ENCODE assay signal across 8 cellular contexts in the genomic region with DNA sequence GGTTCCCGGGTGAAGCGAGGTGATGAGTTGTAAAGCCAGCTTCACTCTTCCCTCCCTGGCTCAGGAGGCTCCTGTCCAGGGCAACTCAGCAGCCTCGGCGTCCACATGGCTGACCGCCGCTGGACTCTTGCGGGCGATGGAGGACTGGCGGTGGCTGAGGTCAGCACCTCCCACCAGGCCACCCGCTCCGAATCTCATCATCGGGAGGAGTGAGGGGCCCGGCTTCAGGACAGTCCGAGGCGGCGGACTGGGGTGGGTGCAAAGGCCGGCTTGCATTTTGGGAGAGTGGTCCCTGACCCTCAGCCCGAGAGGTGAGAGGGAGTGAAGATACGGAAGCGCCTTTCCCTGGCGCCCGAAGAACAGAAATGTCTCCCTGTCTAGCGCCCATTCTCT. TPM values are rescaled to one million over a fixed set of nuclear protein-coding genes. Genes with fewer than 3 reads are reported as not detected.
DNase-seq lines count a peak whose midpoint lies in the region; ATAC-seq, FAIRE-seq and TF ChIP-seq lines count a peak whose summit lies in the region.

No MANE protein-coding gene starts in this region.

- ATAC-seq in HG03457 (IDR thresholded peaks at IDR 0.05; ENCODE audit: unreplicated experiment): no peak

- H3K27ac ChIP-seq in SJSA1: peak overlapping the region; percentile 88
- peak overlapping the region; percentile 93 to 100 (median 98) for H3K27ac ChIP-seq in esophagus squamous epithelium

- no peak for FAIRE-seq in H54 (lab: Jason Lieb, UNC)

- intact Hi-C loops in CD14-positive monocyte (cut with micrococcal nuclease): loop anchor here in 1 of 2 donors (5.0 kb wide), 1 partner anchor 813 kb away; a partner anchor contains a TSS
- intact Hi-C loops in esophagus squamous epithelium (cut with DNase I): no loop called here

- H3K36me3 ChIP-seq in SJSA1 (peaks cover 37% of the 10 kb centered on the region), esophagus squamous epithelium (peaks cover 0 to 42% (median 0%) of the 10 kb centered on the region in 3 donors)

- 0% methylated on average over 7 to 13 of the region's 23 CpGs for WGBS in esophagus squamous epithelium, 2 donors

- H3K4me1 Mint-ChIP-seq in CD14-positive monocyte (peaks cover 45% of the 10 kb centered on the region), neural crest cell (peaks cover 18% of the 10 kb centered on the region)

- H3K4me3 ChIP-seq in SJSA1 (peak overlapping the region; percentile 71), esophagus squamous epithelium (peak overlapping the region; percentile 51 to 99 (median 88))

- no peak for TF ChIP-seq POLR2A in H54 (IDR thresholded peaks at IDR 0.05; ENCODE audit: low read depth, low read length)
- TF ChIP-seq POLR2A in esophagus squamous epithelium (IDR thresholded peaks at IDR 0.05): no peak

- H3K27me3 Mint-ChIP-seq in CD14-positive monocyte (ENCODE audit: low read depth in 3 of 3) (peaks cover 0 to 2% (median 1%) of the 10 kb centered on the region in 3 donors), neural crest cell (ENCODE audit: low read depth) (no peaks in the 10 kb centered on the region)

- TF ChIP-seq CTCF in CD14-positive monocyte (IDR thresholded peaks at IDR 0.05): no peak
- no peak for TF ChIP-seq CTCF in esophagus squamous epithelium (IDR thresholded peaks at IDR 0.05)
- no peak for TF ChIP-seq CTCF in neural crest cell (conservative IDR thresholded peaks at IDR 0.05)

- H3K4me3 Mint-ChIP-seq in CD14-positive monocyte (peak overlapping the region; percentile 97 to 99), neural crest cell (peak overlapping the region; percentile 97)

- H3K4me1 ChIP-seq in SJSA1 (replicated peaks) (peaks cover 12% of the 10 kb centered on the region), esophagus squamous epithelium (peaks cover 19 to 56% (median 36%) of the 10 kb centered on the region in 3 donors)

- H3K36me3 Mint-ChIP-seq in CD14-positive monocyte: peaks cover 38 to 40% of the 10 kb centered on the region in 2 donors
- no peaks in the 10 kb centered on the region for H3K36me3 Mint-ChIP-seq in neural crest cell (ENCODE audit: low read depth)

- H3K9me3 ChIP-seq in SJSA1 (replicated peaks): no peaks in the 10 kb centered on the region
- H3K9me3 ChIP-seq in esophagus squamous epithelium: no peaks in the 10 kb centered on the region

- no peak for DNase-seq in CD14-positive monocyte (ENCODE audit: low spot score)
- DNase-seq in H54 (ENCODE audit: insufficient read length, low spot score): peak; percentile 53
- no peak for DNase-seq in SJSA1 (ENCODE audit: low read depth in 1 of 2, low spot score in 2 of 2)
- DNase-seq in esophagus squamous epithelium (lab: John Stamatoyannopoulos, UW): no peak
- no peak for DNase-seq in neural crest cell (ENCODE audit: low read depth, low spot score)
- no peak for DNase-seq in 8988T
- no peak for DNase-seq in HT-29 (ENCODE audit: low spot score)

- H3K27ac Mint-ChIP-seq in CD14-positive monocyte (peak overlapping the region; percentile 96 to 100 (median 99)), neural crest cell (ENCODE audit: unreplicated experiment) (peak overlapping the region; percentile 100)

- H3K9me3 Mint-ChIP-seq in CD14-positive monocyte (no peaks in the 10 kb centered on the region), neural crest cell (peaks cover 3% of the 10 kb centered on the region)

- H3K27me3 ChIP-seq in SJSA1 (replicated peaks) (no peaks in the 10 kb centered on the region), esophagus squamous epithelium (no peaks in the 10 kb centered on the region)

RNA-seq across cellular contexts. Expression of a gene that starts 0.8 kb away (rescaled TPM):
- polyA plus RNA-seq in CD14-positive monocyte: 10 to 100 TPM; 26.5 to 37.9 TPM
- 36.1 and 42.3 TPM in 2 replicates for total RNA-seq in SJSA1 (2014; rRNA removed; shearing (Covaris generic))
- total RNA-seq in esophagus squamous epithelium (10 to 100 TPM; 22.7 to 34.0 (median 23.8) TPM), neural crest cell (32.4 and 36.5 TPM in 2 replicates)
- 54.4 and 58.1 TPM in 2 replicates for total RNA-seq in HT-29 (2014; rRNA removed; shearing (Covaris generic))
